28 cellular contexts compared by ENCODE assay signal in genomic region chr3:75012791-75013190, GRCh38.
"Had no signal": no experiment of that assay in that cellular context is flagged by ENCODE, and none has a peak within 500 bp of the region (broad histone marks: within the 10 kb centered on the region; RNA-seq: fewer than 3 reads in every experiment).

No MANE protein-coding gene starts in this region.

- ATAC-seq: activated CD4-positive, alpha-beta T cell treated with anti-CD3 and anti-CD28 coated beads for 36 hours; activated CD8-positive, alpha-beta memory T cell treated with anti-CD3 and anti-CD28 coated beads, Interleukin-2, amount 10 ng/mL, durations not matched to agents 7 days and 5 days; activated CD8-positive, alpha-beta T cell treated with anti-CD3 and anti-CD28 coated beads, Interleukin-2, amount 10 ng/mL, durations not matched to agents 7 days and 5 days; activated T-cell treated with anti-CD3 and anti-CD28 coated beads, Interleukin-2, amount 50 U/mL, for 4 hours; activated T-helper 17 cell treated with anti-CD3 and anti-CD28 coated beads, Interleukin-2, amount 50 U/mL, for 72 hours; effector memory CD8-positive, alpha-beta T cell; foreskin keratinocyte; gastrocnemius medialis had no signal

- DNase-seq: activated CD4-positive, alpha-beta memory T cell treated with anti-CD3 and anti-CD28 coated beads for 36 hours; activated CD4-positive, alpha-beta T cell treated with anti-CD3 and anti-CD28 coated beads for 36 hours; activated CD4-positive, alpha-beta T cell treated with anti-CD3 and anti-CD28 coated beads, Interleukin-2, amount 10 ng/mL, durations not matched to agents 24 days and 14 days; activated CD4-positive, CD25-positive, alpha-beta regulatory T cell; activated CD4-positive, CD25-positive, alpha-beta regulatory T cell treated with anti-CD3 and anti-CD28 coated beads, Interleukin-2, amount 50 U/mL, for 72 hours; activated CD8-positive, alpha-beta memory T cell treated with anti-CD3 and anti-CD28 coated beads, Interleukin-2, amount 10 ng/mL, durations not matched to agents 7 days and 5 days; activated CD8-positive, alpha-beta memory T cell treated with anti-CD3 and anti-CD28 coated beads, Interleukin-2, amount 50 U/mL, for 4 hours; activated CD8-positive, alpha-beta T cell treated with anti-CD3 and anti-CD28 coated beads, Interleukin-2, amount 10 ng/mL, durations not matched to agents 7 days and 5 days; activated effector memory CD4-positive, alpha-beta T cell treated with Interleukin-2 at 50 U/mL for 16 hours; activated gamma-delta T cell treated with Interleukin-2 at 50 U/mL for 16 hours; activated naive CD4-positive, alpha-beta T cell treated with anti-CD3 and anti-CD28 coated beads, Interleukin-2, amount 50 U/mL, for 16 hours; activated naive CD4-positive, alpha-beta T cell treated with Interleukin-2 at 50 U/mL for 16 hours; activated T-cell treated with anti-CD3 and anti-CD28 coated beads, Interleukin-2, amount 50 U/mL, for 4 hours; amniotic stem cell; anterior cingulate cortex; brain microvascular endothelial cell; caudate nucleus; cortex of kidney; dermis blood vessel endothelial cell; effector CD4-positive, alpha-beta T cell; effector memory CD8-positive, alpha-beta T cell; erythroblast; foreskin keratinocyte; gastrocnemius medialis; glutamatergic neuron; heart left ventricle; T-helper 2 cell had no signal
